ENCODE assay signal across 9 cellular contexts in the genomic region with DNA sequence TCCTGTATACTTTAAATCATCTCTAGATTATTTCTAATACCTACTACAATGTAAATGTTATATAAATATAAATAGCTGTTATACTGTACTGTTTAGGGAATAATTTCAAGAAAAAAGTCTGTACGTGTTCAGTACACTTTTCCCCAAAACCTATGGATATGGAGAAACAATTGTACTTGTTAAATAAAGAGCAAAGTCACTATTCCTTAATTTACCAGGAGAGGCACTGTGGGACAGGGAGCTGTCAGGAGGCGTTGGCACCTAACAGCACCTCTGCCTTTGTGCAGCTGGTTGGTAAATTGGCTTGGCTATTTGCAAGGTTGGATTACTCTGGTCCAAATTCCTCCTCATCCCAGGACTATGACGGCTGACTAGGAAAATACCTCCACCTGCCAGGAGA. TPM values are rescaled to one million over a fixed set of nuclear protein-coding genes. Genes with fewer than 3 reads are reported as not detected.
A peak's percentile ranks its signal among the peaks of the same experiment; 100 is the strongest.
DNase-seq lines count a peak whose midpoint lies in the region; ATAC-seq and TF ChIP-seq lines count a peak whose summit lies in the region.
"Had no signal": no experiment of that assay in that cellular context is flagged by ENCODE, and none has a peak within 500 bp of the region (broad histone marks: within the 10 kb centered on the region; RNA-seq: fewer than 3 reads in every experiment).

No MANE protein-coding gene starts in this region.

- H2BK5ac ChIP-seq in H9 (ENCODE audit: insufficient read length, low read length), result no peak overlapping the region

- in situ Hi-C loops in ACHN (cut with HindIII; ENCODE audit: low pct_ligation_motif_present, low pct_unique_long_range_greater_than_20kb, low sequenced_read_pairs), result no loop called here

- no peak overlapping the region for H3K4me3 Mint-ChIP-seq in H9

- no peak overlapping the region for H3K27ac Mint-ChIP-seq in H9

- no peak overlapping the region for H4K91ac ChIP-seq in H9 (ENCODE audit: insufficient read length, low read depth, low read length)

- H3K9ac ChIP-seq in H9 (ENCODE audit: extremely low read depth, insufficient read length, low read length), result no peak overlapping the region

- H3K4me1 ChIP-seq in H9 (ENCODE audit: insufficient read depth, low read length), result no peaks in the 10 kb centered on the region
- H3K4me1 ChIP-seq: thyroid gland had no signal

- H3K4me2 ChIP-seq in H9 (ENCODE audit: insufficient read depth, insufficient read length, low read length), result no peak overlapping the region

- H3K36me3 Mint-ChIP-seq in H9 (ENCODE audit: insufficient read depth in 1 of 3, low read depth in 3 of 3), result peaks cover 0 to 2% (median 0%) of the 10 kb centered on the region in 3 experiments; a peak in 1 of 7 replicates

- no peak overlapping the region for H3K4me3 ChIP-seq in fibroblast of villous mesenchyme (ENCODE audit: low read depth, low read length)
- H3K4me3 ChIP-seq: thyroid gland had no signal

- peaks cover 15% of the 10 kb centered on the region for H3K27me3 Mint-ChIP-seq in H9 (ENCODE audit: low read depth)

- WGBS in H9 (ENCODE audit: extremely low coverage, insufficient read length, low lambda C conversion rate), result no CpG with 5 or more reads among the region's 3 CpGs

- H3K18ac ChIP-seq in H9 (ENCODE audit: insufficient read length, low read depth, low read length), result no peak overlapping the region

- no peaks in the 10 kb centered on the region for H3K79me1 ChIP-seq in H9 (ENCODE audit: insufficient read depth, low read depth, low read length, poor library complexity, severe bottlenecking)

- no peak overlapping the region for H3K14ac ChIP-seq in H9 (ENCODE audit: insufficient read depth, low read length)

- no peak overlapping the region for H2AFZ ChIP-seq in H9 (ENCODE audit: low read length)

- H4K8ac ChIP-seq in H9 (replicated peaks; ENCODE audit: insufficient read length, low read depth, low read length), result no peak overlapping the region

- TF ChIP-seq CTCF in H9 (conservative IDR thresholded peaks at IDR 0.05), result peak; percentile 56
- peak; percentile 4 for TF ChIP-seq CTCF in fibroblast of villous mesenchyme (IDR thresholded peaks at IDR 0.05; ENCODE audit: insufficient read depth, low read depth, low read length)

- H3K79me2 ChIP-seq in H9 (ENCODE audit: insufficient read depth, low read length), result no peaks in the 10 kb centered on the region

- H4K20me1 ChIP-seq in H9 (ENCODE audit: control insufficient read depth, insufficient read depth, insufficient read length), result no peaks in the 10 kb centered on the region

- no peak overlapping the region for H2AK5ac ChIP-seq in H9 (ENCODE audit: insufficient read length, low read length)

- H3K56ac ChIP-seq in H9 (ENCODE audit: insufficient read length, low read depth, low read length), result no peak overlapping the region

- peaks cover 6 to 13% of the 10 kb centered on the region in 2 experiments for H3K4me1 Mint-ChIP-seq in H9

- H3K27ac ChIP-seq in H9 (ENCODE audit: insufficient read length, low read depth, low read length), result no peak overlapping the region
- H3K27ac ChIP-seq: thyroid gland had no signal

- ATAC-seq in GM19035 (IDR thresholded peaks at IDR 0.05; ENCODE audit: unreplicated experiment), result no peak
- no peak for ATAC-seq in GM18870 (IDR thresholded peaks at IDR 0.05; ENCODE audit: unreplicated experiment)

- peak; percentile 28 for DNase-seq in ACHN
- DNase-seq in H9, result no peak
- DNase-seq in RPMI7951 (ENCODE audit: low read depth), result peak; percentile 3
- DNase-seq in fibroblast of villous mesenchyme (ENCODE audit: low read depth), result peak; percentile 4
- DNase-seq in NCI-H2107 (lab: John Stamatoyannopoulos, UW), result no peak
- no peak for DNase-seq in inferior parietal cortex (ENCODE audit: extremely low spot score)

- no peak overlapping the region for H2BK120ac ChIP-seq in H9 (ENCODE audit: low read depth, low read length, poor library complexity, severe bottlenecking)

- no peak overlapping the region for H4K5ac ChIP-seq in H9 (ENCODE audit: insufficient read length, low read depth, low read length)

- H2BK20ac ChIP-seq in H9 (ENCODE audit: low read depth, low read length, poor library complexity, severe bottlenecking), result no peak overlapping the region

- H3K23ac ChIP-seq in H9 (ENCODE audit: insufficient read length, low read depth, low read length), result no peak overlapping the region

- H3T11ph ChIP-seq in H9 (ENCODE audit: low read length), result no peak overlapping the region

- H3K9me3 Mint-ChIP-seq in H9, result peaks cover 2 to 3% of the 10 kb centered on the region in 2 experiments; a peak in 2 of 5 replicates

- H2BK15ac ChIP-seq in H9 (ENCODE audit: low read depth, low read length), result no peak overlapping the region

- no peak overlapping the region for H3K4ac ChIP-seq in H9 (ENCODE audit: low read depth, low read length)

- H3K23me2 ChIP-seq in H9 (ENCODE audit: insufficient read length, low read depth, low read length, poor library complexity, severe bottlenecking), result no peaks in the 10 kb centered on the region

- no peak overlapping the region for H2BK12ac ChIP-seq in H9 (ENCODE audit: insufficient read length, low read depth, low read length)

- H3K27me3 ChIP-seq in H9 (ENCODE audit: insufficient read depth, low read length), result no peaks in the 10 kb centered on the region
- H3K27me3 ChIP-seq: thyroid gland had no signal

- H3K9me3 ChIP-seq in H9 (ENCODE audit: control insufficient read depth, low read depth, low read length), result no peaks in the 10 kb centered on the region
- H3K9me3 ChIP-seq: thyroid gland had no signal

RNA-seq across cellular contexts. Expression of gene CRHR1, which starts 28.0 kb away (rescaled TPM):
- 0.42 and 0.52 TPM in 2 replicates for total RNA-seq in H9 (2021)
- not detected in 2 replicates for total RNA-seq in RPMI7951 (2014; rRNA removed; shearing (Covaris generic))
- not detected in 2 replicates for total RNA-seq in fibroblast of villous mesenchyme
- total RNA-seq: thyroid gland had no signal

RNA-seq across cellular contexts. Expression of gene SPPL2C, which starts 32.6 kb away (rescaled TPM):
- not detected in 2 replicates for total RNA-seq in H9 (2021)
- not detected in 2 replicates for total RNA-seq in RPMI7951 (2014; rRNA removed; shearing (Covaris generic))
- total RNA-seq in fibroblast of villous mesenchyme, result not detected in 2 replicates

Comparison
In these comparisons a context has a peak if more than half of its experiments do, and no peak if none do; other contexts are left out.
1. DNase-seq: peak in ACHN (single experiment), RPMI7951 (single experiment) and fibroblast of villous mesenchyme (single experiment); none in H9 (single experiment), NCI-H2107 (single experiment) and inferior parietal cortex (single experiment).